In the genomic region with DNA sequence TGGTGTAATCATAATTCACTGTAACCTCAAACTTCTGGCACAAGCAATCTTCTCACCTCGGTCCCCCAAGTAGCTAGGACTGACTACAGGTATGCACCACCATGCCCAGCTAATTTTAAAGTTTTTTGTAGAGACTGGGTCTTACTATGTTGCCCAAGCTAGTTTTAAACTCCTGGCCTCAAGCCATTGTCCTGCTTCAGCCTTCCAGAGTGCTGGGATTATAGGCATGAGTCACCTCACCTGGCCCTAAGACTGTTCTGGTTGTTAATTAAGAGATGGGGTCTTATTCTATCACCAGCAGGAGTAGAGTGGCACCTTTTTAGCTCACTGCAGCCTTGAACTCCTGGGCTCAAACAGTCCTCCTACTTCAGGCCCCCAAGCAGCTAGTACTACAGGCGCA, we compare ENCODE assay signal across 15 cellular contexts. TPM values are rescaled to one million over a fixed set of nuclear protein-coding genes. Genes with fewer than 3 reads are reported as not detected.
DNase-seq lines count a peak whose midpoint lies in the region; ATAC-seq and TF ChIP-seq lines count a peak whose summit lies in the region.
"Had no signal": no experiment of that assay in that cellular context is flagged by ENCODE, and none has a peak within 500 bp of the region (broad histone marks: within the 10 kb centered on the region; RNA-seq: fewer than 3 reads in every experiment).

No MANE protein-coding gene starts in this region.

- ATAC-seq in RWPE2 (ENCODE audit: low read depth) (peak; percentile 42; the same call in 1 of the 3 replicates), esophagus mucosa (peak; percentile 17), aorta (ENCODE audit: low FRiP score) (no peak), GM19395 (IDR thresholded peaks at IDR 0.05; ENCODE audit: unreplicated experiment) (no peak), GM21723 (IDR thresholded peaks at IDR 0.05; ENCODE audit: unreplicated experiment) (no peak)
- ATAC-seq: CD8-positive, alpha-beta T cell had no signal

- no peak overlapping the region for H3K27ac ChIP-seq in RWPE2 (ENCODE audit: poor library complexity, severe bottlenecking)
- H3K27ac ChIP-seq in aorta (ENCODE audit: low read depth in 1 of 2, low read length in 2 of 2): no peak overlapping the region
- H3K27ac ChIP-seq: BLaER1 treated with 17β-estradiol and CSF1 and Interleukin-3, amounts not matched to agents 10 nM and 100 nM; GM23248; HL-60 had no signal

- no peaks in the 10 kb centered on the region for H3K9me3 ChIP-seq in RWPE2 (ENCODE audit: severe bottlenecking)
- H3K9me3 ChIP-seq in aorta (ENCODE audit: control insufficient read depth, low read length): no peaks in the 10 kb centered on the region
- H3K9me3 ChIP-seq: BLaER1 treated with 17β-estradiol and CSF1 and Interleukin-3, amounts not matched to agents 10 nM and 100 nM had no signal

- no peaks in the 10 kb centered on the region for H3K27me3 ChIP-seq in RWPE2 (ENCODE audit: insufficient read depth, poor library complexity, severe bottlenecking)
- H3K27me3 ChIP-seq in aorta (ENCODE audit: control insufficient read depth in 1 of 2, insufficient read depth in 2 of 2, low read length in 1 of 2): no peaks in the 10 kb centered on the region
- H3K27me3 ChIP-seq: BLaER1 treated with 17β-estradiol and CSF1 and Interleukin-3, amounts not matched to agents 10 nM and 100 nM had no signal

- DNase-seq in M059J (ENCODE audit: low read depth): peak; percentile 50
- no peak for DNase-seq in RWPE2 (ENCODE audit: low spot score)
- DNase-seq in aorta: no peak
- DNase-seq: Calu3; CD8-positive, alpha-beta T cell; DMS79 treated with DMSO at 0.1 percent for 48 hours; GF-D8; GM23248; HCEC 1CT had no signal

- no peak for TF ChIP-seq CTCF in RWPE2 (IDR thresholded peaks at IDR 0.05; ENCODE audit: poor library complexity, severe bottlenecking)

- intact Hi-C loops in aorta (cut with DNase I): loop anchor here in 1 of 2 donors (5.0 kb wide), 1 partner anchor 94 kb away; no protein-coding TSS in a partner anchor

- no peaks in the 10 kb centered on the region for H3K4me1 ChIP-seq in RWPE2 (ENCODE audit: insufficient read depth, poor library complexity, severe bottlenecking)
- no peaks in the 10 kb centered on the region for H3K4me1 ChIP-seq in aorta (ENCODE audit: control insufficient read depth in 1 of 2, insufficient read depth in 2 of 2, low read length in 2 of 2)
- H3K4me1 ChIP-seq: BLaER1 treated with 17β-estradiol and CSF1 and Interleukin-3, amounts not matched to agents 10 nM and 100 nM had no signal

- H3K36me3 ChIP-seq in RWPE2 (ENCODE audit: low read depth) (peaks cover 69% of the 10 kb centered on the region), aorta (ENCODE audit: control insufficient read depth in 1 of 2, insufficient read depth in 2 of 2, low read length in 1 of 2) (peaks cover 0 to 2% of the 10 kb centered on the region in 2 donors)

- WGBS in aorta, 2 donors: 94 to 97% methylated on average over 2 of the region's 2 CpGs

- H3K4me3 ChIP-seq in RWPE2 (ENCODE audit: severe bottlenecking) (no peak overlapping the region), aorta (ENCODE audit: low read length in 2 of 2) (no peak overlapping the region)
- H3K4me3 ChIP-seq: BLaER1 treated with 17β-estradiol and CSF1 and Interleukin-3, amounts not matched to agents 10 nM and 100 nM; GM23248 had no signal

RNA-seq across cellular contexts. Expression of a gene that starts 52.0 kb away (rescaled TPM):
- 36.3 and 39.6 TPM in 2 replicates for total RNA-seq in M059J (2014; rRNA removed; shearing (Covaris generic))
- total RNA-seq in esophagus mucosa: 5.6 TPM
- total RNA-seq in aorta: 1 to 10 TPM in 1 of 2 donors, under 1 TPM in 1; 0.78 to 2.6 TPM
- 1 to 10 TPM in 1 of 2 donors, under 1 TPM in 1; 0.31 to 6.4 TPM for polyA plus RNA-seq in aorta
- total RNA-seq: B cell had no signal

Comparison
In these comparisons a context has a peak if more than half of its experiments do, and no peak if none do; other contexts are left out.
1. ATAC-seq: peak in RWPE2 (single experiment) and esophagus mucosa (single experiment); none in aorta (single experiment), GM19395 (single experiment) and GM21723 (single experiment).